Comparison of ENCODE assay signal across 22 cellular contexts in the genomic region with DNA sequence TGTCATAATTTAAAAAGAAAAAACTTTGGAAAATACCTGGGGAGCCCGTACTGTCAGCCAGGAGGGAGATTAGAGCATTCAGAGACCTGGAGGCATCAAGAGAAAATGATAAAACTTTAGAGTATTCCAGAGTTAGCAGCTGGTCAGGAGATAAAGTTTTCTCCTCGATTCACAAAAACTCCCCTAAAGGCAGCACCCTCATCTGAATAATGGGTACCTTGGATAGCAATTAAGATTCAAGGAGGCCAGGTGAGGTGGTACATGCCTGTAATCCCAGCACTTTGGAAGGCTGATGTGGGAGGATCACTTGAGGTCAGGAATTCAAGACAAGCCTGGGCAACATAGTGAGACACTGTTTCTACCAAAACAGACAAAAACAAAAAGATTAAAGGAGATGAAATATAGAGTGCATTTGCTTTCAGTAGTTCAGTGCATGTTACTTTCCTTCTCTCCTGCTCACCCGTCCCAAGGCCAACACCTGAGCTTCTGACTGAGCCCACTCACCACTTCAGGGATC. TPM values are rescaled to one million over a fixed set of nuclear protein-coding genes. Genes with fewer than 3 reads are reported as not detected.
DNase-seq lines count a peak whose midpoint lies in the region; ATAC-seq, FAIRE-seq and TF ChIP-seq lines count a peak whose summit lies in the region.
"Had no signal": no experiment of that assay in that cellular context is flagged by ENCODE, and none has a peak within 500 bp of the region (broad histone marks: within the 10 kb centered on the region; RNA-seq: fewer than 3 reads in every experiment).

No MANE protein-coding gene starts in this region.

- no peak for ATAC-seq in RWPE2 (ENCODE audit: low read depth)
- no peak for ATAC-seq in upper lobe of right lung
- ATAC-seq in GM18867 (IDR thresholded peaks at IDR 0.05; ENCODE audit: unreplicated experiment), result no peak
- ATAC-seq: activated naive CD8-positive, alpha-beta T cell treated with anti-CD3 and anti-CD28 coated beads, Interleukin-2, amount 50 U/mL, for 24 hours; GM12878 had no signal

- H3K4me3 ChIP-seq in RWPE2 (ENCODE audit: severe bottlenecking) (no peak overlapping the region), esophagus muscularis mucosa (no peak overlapping the region), sigmoid colon (no peak overlapping the region), upper lobe of right lung (no peak overlapping the region), small intestine (ENCODE audit: low read depth in 1 of 2, low read length in 2 of 2) (no peak overlapping the region)
- H3K4me3 ChIP-seq: GM12878, Peyer's patch, SJSA1, skin epidermis had no signal

- H3K9me3 ChIP-seq in RWPE2 (ENCODE audit: severe bottlenecking) (no peaks in the 10 kb centered on the region), esophagus muscularis mucosa (no peaks in the 10 kb centered on the region), sigmoid colon (no peaks in the 10 kb centered on the region), upper lobe of right lung (no peaks in the 10 kb centered on the region), small intestine (ENCODE audit: control insufficient read depth, low read depth) (no peaks in the 10 kb centered on the region)
- H3K9me3 ChIP-seq: Peyer's patch, SJSA1 had no signal

- DNase-seq in RWPE2 (ENCODE audit: low spot score), result no peak
- DNase-seq in esophagus muscularis mucosa (ENCODE audit: extremely low spot score), result no peak
- DNase-seq in sigmoid colon, result no peak
- no peak for DNase-seq in upper lobe of right lung
- no peak for DNase-seq in 8988T
- DNase-seq in T-helper 9 cell, result no peak
- no peak for DNase-seq in small intestine
- DNase-seq: activated gamma-delta T cell; activated naive CD8-positive, alpha-beta T cell treated with anti-CD3 and anti-CD28 coated beads, Interleukin-2, amount 50 U/mL, for 24 hours; brain microvascular endothelial cell; C1 segment of cervical spinal cord; DND-41; effector CD8-positive, alpha-beta T cell; NCI-H2171; NCI-H510A treated with DMSO at 0.1 percent for 48 hours; Peyer's patch; T-helper 1 cell had no signal

- no peak for TF ChIP-seq POLR2A in esophagus muscularis mucosa (IDR thresholded peaks at IDR 0.05; ENCODE audit: low read depth)
- TF ChIP-seq POLR2A in sigmoid colon (IDR thresholded peaks at IDR 0.05), result no peak

- H3K36me3 ChIP-seq in RWPE2 (ENCODE audit: low read depth), result no peaks in the 10 kb centered on the region
- no peaks in the 10 kb centered on the region for H3K36me3 ChIP-seq in esophagus muscularis mucosa
- H3K36me3 ChIP-seq in sigmoid colon, result no peaks in the 10 kb centered on the region
- H3K36me3 ChIP-seq in upper lobe of right lung, result no peaks in the 10 kb centered on the region
- no peaks in the 10 kb centered on the region for H3K36me3 ChIP-seq in small intestine (ENCODE audit: control insufficient read depth in 2 of 2, insufficient read depth in 2 of 2, low read length in 2 of 2)
- H3K36me3 ChIP-seq: brain microvascular endothelial cell, Peyer's patch, SJSA1 had no signal

- 67% methylated on average over 3 of the region's 3 CpGs for WGBS in esophagus muscularis mucosa
- 79 to 90% methylated on average over 3 of the region's 3 CpGs for WGBS in sigmoid colon, 2 donors
- WGBS in small intestine, 3 donors, result 66 to 87% (median 71%) methylated on average over 2 to 3 of the region's 3 CpGs

- intact Hi-C loops in esophagus muscularis mucosa (cut with DNase I) (no loop called here), sigmoid colon (cut with DNase I) (no loop called here), upper lobe of right lung (cut with DNase I) (loop anchor here (10.0 kb wide), 1 partner anchor 277 kb away; no protein-coding TSS in a partner anchor)

- TF ChIP-seq EP300 in esophagus muscularis mucosa (IDR thresholded peaks at IDR 0.05), result no peak
- no peak for TF ChIP-seq EP300 in sigmoid colon (IDR thresholded peaks at IDR 0.05)

- FAIRE-seq in small intestine (lab: Jason Lieb, UNC), result no peak
- FAIRE-seq: GM12878 had no signal

- H3K4me1 ChIP-seq in RWPE2 (ENCODE audit: insufficient read depth, poor library complexity, severe bottlenecking), result peaks cover 21% of the 10 kb centered on the region
- H3K4me1 ChIP-seq in esophagus muscularis mucosa, result peaks cover 0 to 71% (median 21%) of the 10 kb centered on the region in 4 donors
- no peaks in the 10 kb centered on the region for H3K4me1 ChIP-seq in sigmoid colon
- no peaks in the 10 kb centered on the region for H3K4me1 ChIP-seq in upper lobe of right lung
- no peaks in the 10 kb centered on the region for H3K4me1 ChIP-seq in small intestine (ENCODE audit: control insufficient read depth in 2 of 2, insufficient read depth in 1 of 2, low read depth in 1 of 2, low read length in 1 of 2)
- H3K4me1 ChIP-seq: Peyer's patch, SJSA1 had no signal

- TF ChIP-seq CTCF in RWPE2 (IDR thresholded peaks at IDR 0.05; ENCODE audit: poor library complexity, severe bottlenecking) (no peak), esophagus muscularis mucosa (IDR thresholded peaks at IDR 0.05) (no peak), sigmoid colon (IDR thresholded peaks at IDR 0.05) (no peak), upper lobe of right lung (IDR thresholded peaks at IDR 0.05) (no peak)

- H3K27me3 ChIP-seq in RWPE2 (ENCODE audit: insufficient read depth, poor library complexity, severe bottlenecking), result no peaks in the 10 kb centered on the region
- H3K27me3 ChIP-seq in esophagus muscularis mucosa, result no peaks in the 10 kb centered on the region
- no peaks in the 10 kb centered on the region for H3K27me3 ChIP-seq in sigmoid colon
- no peaks in the 10 kb centered on the region for H3K27me3 ChIP-seq in upper lobe of right lung
- no peaks in the 10 kb centered on the region for H3K27me3 ChIP-seq in small intestine (ENCODE audit: control insufficient read depth in 2 of 2, insufficient read depth in 2 of 2, low read length in 2 of 2)
- H3K27me3 ChIP-seq: brain microvascular endothelial cell, Peyer's patch, SJSA1 had no signal

- peak overlapping the region; percentile 94 for H3K27ac ChIP-seq in RWPE2 (ENCODE audit: poor library complexity, severe bottlenecking)
- peak overlapping the region; percentile 73 to 80 (median 76) for H3K27ac ChIP-seq in esophagus muscularis mucosa (replicated peaks in 1 of 4)
- H3K27ac ChIP-seq in sigmoid colon, result peak overlapping the region in 3 of 4 donors; percentile 39 to 65 (median 50)
- peak overlapping the region; percentile 55 for H3K27ac ChIP-seq in upper lobe of right lung
- peak overlapping the region in 1 of 2 donors; percentile 74 for H3K27ac ChIP-seq in small intestine (ENCODE audit: low read depth in 1 of 2, low read length in 1 of 2)
- H3K27ac ChIP-seq: brain microvascular endothelial cell, SJSA1 had no signal

RNA-seq across cellular contexts. Expression of a gene that starts 18.6 kb away (rescaled TPM):
- total RNA-seq in esophagus muscularis mucosa (10 to 100 TPM in 1 of 4 donors, 1 to 10 TPM in 3; 4.5 to 13.2 (median 9.5) TPM), sigmoid colon (1 to 10 TPM in 1 of 4 donors, under 1 TPM in 3; 0.66 to 1.7 (median 0.83) TPM), upper lobe of right lung (1.1 TPM)
- polyA plus RNA-seq in sigmoid colon (under 1 TPM in 1 of 3 donors, not detected in 2; 0.12 TPM), small intestine (under 1 TPM in 1 of 3 donors, not detected in 2; 0.25 TPM)
- total RNA-seq: HT1080 had no signal

RNA-seq across cellular contexts. Expression of a gene that starts 47.4 kb away (rescaled TPM):
- total RNA-seq in esophagus muscularis mucosa, result 100 to 1,000 TPM; 343 to 818 (median 418) TPM
- total RNA-seq in sigmoid colon, result 100 to 1,000 TPM; 127 to 366 (median 178) TPM
- 100 to 1,000 TPM in 1 of 3 donors, 10 to 100 TPM in 2; 54.8 to 117 (median 62.1) TPM for polyA plus RNA-seq in sigmoid colon
- 92.3 TPM for total RNA-seq in upper lobe of right lung
- 10 to 100 TPM; 13.0 to 86.8 (median 40.3) TPM for polyA plus RNA-seq in small intestine
